Comparison of ENCODE assay signal across 8 cellular contexts in the genomic region with DNA sequence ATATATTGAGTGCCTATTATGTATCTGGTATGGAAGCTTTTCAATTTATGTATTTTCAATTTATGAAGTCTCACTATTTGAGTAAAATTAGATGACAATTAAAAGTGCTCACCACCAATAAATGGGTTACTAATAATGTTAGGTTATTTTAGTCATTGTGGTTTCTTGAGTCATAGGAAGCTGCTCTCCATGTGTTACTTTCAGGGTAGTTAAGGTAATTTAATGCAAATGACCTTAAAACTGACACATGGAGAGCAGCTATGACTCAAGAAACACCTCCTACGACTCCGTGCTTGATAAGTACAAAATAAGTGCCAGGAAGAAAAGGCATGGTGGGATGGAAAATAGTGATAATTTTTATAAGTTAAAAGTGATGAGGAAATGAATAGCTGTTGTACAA. TPM values are rescaled to one million over a fixed set of nuclear protein-coding genes. Genes with fewer than 3 reads are reported as not detected.
A peak's percentile ranks its signal among the peaks of the same experiment; 100 is the strongest.
DNase-seq lines count a peak whose midpoint lies in the region; ATAC-seq and TF ChIP-seq lines count a peak whose summit lies in the region.

No MANE protein-coding gene starts in this region.

- no peak for TF ChIP-seq CTCF in fibroblast of the aortic adventitia (IDR thresholded peaks at IDR 0.05; ENCODE audit: insufficient read depth, low read length)

- H3K4me3 ChIP-seq in fibroblast of the aortic adventitia (ENCODE audit: low read depth, low read length) = no peak overlapping the region

- DNase-seq in fibroblast of the aortic adventitia (ENCODE audit: low read depth) (peak; percentile 25), AG08396 (ENCODE audit: low spot score) (no peak), NCI-H748 (lab: John Stamatoyannopoulos, UW; ENCODE audit: unreplicated experiment) (no peak), H4 (ENCODE audit: low spot score) (no peak), inferior parietal cortex (ENCODE audit: extremely low spot score) (no peak)

- ATAC-seq in GM18498 (IDR thresholded peaks at IDR 0.05; ENCODE audit: unreplicated experiment) = peak; percentile 85
- peak; percentile 86 for ATAC-seq in GM21576 (IDR thresholded peaks at IDR 0.05; ENCODE audit: unreplicated experiment)
- peak; percentile 94 for ATAC-seq in HG03469 (IDR thresholded peaks at IDR 0.05; ENCODE audit: unreplicated experiment)

RNA-seq across cellular contexts. Expression of a gene that starts 16.5 kb away (rescaled TPM):
- total RNA-seq in fibroblast of the aortic adventitia (ENCODE audit: low replicate concordance) = not detected in 2 replicates
- total RNA-seq in H4 (2014; rRNA removed; shearing (Covaris generic)) = not detected in 2 replicates
